Comparison of ENCODE assay signal across 16 cellular contexts in genomic region chr10:28769147-28769604, GRCh38.
DNase-seq lines count a peak whose midpoint lies in the region; ATAC-seq and TF ChIP-seq lines count a peak whose summit lies in the region.
"Had no signal": no experiment of that assay in that cellular context is flagged by ENCODE, and none has a peak within 500 bp of the region (broad histone marks: within the 10 kb centered on the region; RNA-seq: fewer than 3 reads in every experiment).

No MANE protein-coding gene starts in this region.

- H3K4me2 ChIP-seq in BLaER1 treated with 17β-estradiol and CSF1 and Interleukin-3, amounts not matched to agents 10 nM and 100 nM = peak overlapping the region; percentile 36 to 72 (median 52); a peak in 21 of 22 replicates

- TF ChIP-seq RAD21 in liver (IDR thresholded peaks at IDR 0.05) = peak; percentile 14 to 39

- no peak overlapping the region for H3K4me3 ChIP-seq in BLaER1 treated with 17β-estradiol and CSF1 and Interleukin-3, amounts not matched to agents 10 nM and 100 nM
- H3K4me3 ChIP-seq in liver (ENCODE audit: low read depth in 1 of 3, low read length in 3 of 3) = peak overlapping the region in 1 of 3 donors; percentile 26
- H3K4me3 ChIP-seq: suprapubic skin had no signal

- ATAC-seq in HG03378 (IDR thresholded peaks at IDR 0.05; ENCODE audit: unreplicated experiment) (no peak), esophagus mucosa (no peak)
- ATAC-seq: activated T-cell treated with anti-CD3 and anti-CD28 coated beads, Interleukin-2, amount 50 U/mL, for 72 hours; HCT116 had no signal

- no peak overlapping the region for H3K9ac ChIP-seq in BLaER1 treated with 17β-estradiol and CSF1 and Interleukin-3, amounts not matched to agents 10 nM and 100 nM
- peak overlapping the region in 1 of 2 donors; percentile 49 for H3K9ac ChIP-seq in liver (ENCODE audit: low read depth in 1 of 2, low read length in 2 of 2)

- H3K9me3 ChIP-seq in BLaER1 treated with 17β-estradiol and CSF1 and Interleukin-3, amounts not matched to agents 10 nM and 100 nM (replicated peaks in 1 of 11) = peaks cover 12 to 26% (median 17%) of the 10 kb centered on the region in 11 experiments; a peak in 20 of 22 replicates
- H3K9me3 ChIP-seq in liver (ENCODE audit: control insufficient read depth in 4 of 4, low read length in 3 of 4) = no peaks in the 10 kb centered on the region
- H3K9me3 ChIP-seq: suprapubic skin had no signal

- H3K27ac ChIP-seq in BLaER1 treated with 17β-estradiol and CSF1 and Interleukin-3, amounts not matched to agents 10 nM and 100 nM = no peak overlapping the region
- H3K27ac ChIP-seq in liver (ENCODE audit: low read depth in 1 of 2, low read length in 2 of 2) = peak overlapping the region; percentile 38 to 46
- H3K27ac ChIP-seq: suprapubic skin had no signal

- TF ChIP-seq CTCF in liver (IDR thresholded peaks at IDR 0.05; ENCODE audit: low read depth, low read length, missing input control) = no peak

- WGBS in liver = 22% methylated on average over 4 of the region's 4 CpGs

- peaks cover 0 to 86% (median 10%) of the 10 kb centered on the region in 11 experiments; a peak in 12 of 22 replicates for H3K27me3 ChIP-seq in BLaER1 treated with 17β-estradiol and CSF1 and Interleukin-3, amounts not matched to agents 10 nM and 100 nM
- no peaks in the 10 kb centered on the region for H3K27me3 ChIP-seq in liver (ENCODE audit: control insufficient read depth in 4 of 4, insufficient read depth in 4 of 4, low read length in 3 of 4)

- no peaks in the 10 kb centered on the region for H3K36me3 ChIP-seq in BLaER1 treated with 17β-estradiol and CSF1 and Interleukin-3, amounts not matched to agents 10 nM and 100 nM
- no peaks in the 10 kb centered on the region for H3K36me3 ChIP-seq in liver (ENCODE audit: control insufficient read depth in 4 of 4, insufficient read depth in 3 of 4, low read depth in 1 of 4, low read length in 3 of 4)
- H3K36me3 ChIP-seq: suprapubic skin had no signal

- peaks cover 0 to 12% (median 0%) of the 10 kb centered on the region in 11 experiments; a peak in 1 of 22 replicates for H4K20me1 ChIP-seq in BLaER1 treated with 17β-estradiol and CSF1 and Interleukin-3, amounts not matched to agents 10 nM and 100 nM

- peaks cover 10 to 29% (median 13%) of the 10 kb centered on the region in 10 experiments for H3K4me1 ChIP-seq in BLaER1 treated with 17β-estradiol and CSF1 and Interleukin-3, amounts not matched to agents 10 nM and 100 nM
- H3K4me1 ChIP-seq in liver (ENCODE audit: control insufficient read depth in 4 of 4, insufficient read depth in 4 of 4, low read length in 3 of 4) = peaks cover 0 to 14% (median 11%) of the 10 kb centered on the region in 4 donors
- H3K4me1 ChIP-seq: suprapubic skin had no signal

- DNase-seq in MV-4-11 (lab: John Stamatoyannopoulos, UW) (peak; percentile 81), RPMI7951 (ENCODE audit: low read depth) (peak; percentile 50), SHP77 treated with DMSO at 0.1 percent for 48 hours (lab: John Stamatoyannopoulos, UW) (no peak), DMS 273 treated with DMSO at 0.1 percent for 48 hours (lab: John Stamatoyannopoulos, UW) (no peak)
- DNase-seq: activated CD4-positive, alpha-beta memory T cell treated with anti-CD3 and anti-CD28 coated beads, Interleukin-2, amount 10 ng/mL, durations not matched to agents 7 days and 5 days; activated T-cell treated with anti-CD3 and anti-CD28 coated beads, Interleukin-2, amount 50 U/mL, for 72 hours; Calu3; GF-D8; NCI-H2171 treated with DMSO at 0.1 percent for 48 hours; stimulated activated CD4-positive, alpha-beta T cell treated with anti-CD3 and anti-CD28 coated beads, Interleukin-4, amount 100 ng/mL, for 1 hour had no signal

TF ChIP-seq in liver, 16 proteins besides CTCF, POLR2A, EP300 and RAD21:
- TF ChIP-seq EGR1 (IDR thresholded peaks at IDR 0.05; ENCODE audit: low read depth in 2 of 2) (no peak), FOXA2 (IDR thresholded peaks at IDR 0.05) (no peak), ATF3 (IDR thresholded peaks at IDR 0.05) (no peak), YY1 (IDR thresholded peaks at IDR 0.05) (no peak), RXRA (IDR thresholded peaks at IDR 0.05) (peak in 1 of 2 donors; percentile 4), TAF1 (conservative IDR thresholded peaks at IDR 0.05) (no peak), FOXA1 (IDR thresholded peaks at IDR 0.05) (no peak), JUND (IDR thresholded peaks at IDR 0.05) (no peak), MAX (IDR thresholded peaks at IDR 0.05) (no peak), SP1 (IDR thresholded peaks at IDR 0.05) (peak; percentile 33), HNF4G (IDR thresholded peaks at IDR 0.05) (no peak), REST (IDR thresholded peaks at IDR 0.05) (no peak), HNF4A (conservative IDR thresholded peaks at IDR 0.05) (peak; percentile 12 to 20), GABPA (IDR thresholded peaks at IDR 0.05 in 1 of 2, conservative IDR thresholded peaks at IDR 0.05 in 1 of 2) (no peak), NR2F2 (IDR thresholded peaks at IDR 0.05) (no peak)
- TF ChIP-seq, protein P1, sequence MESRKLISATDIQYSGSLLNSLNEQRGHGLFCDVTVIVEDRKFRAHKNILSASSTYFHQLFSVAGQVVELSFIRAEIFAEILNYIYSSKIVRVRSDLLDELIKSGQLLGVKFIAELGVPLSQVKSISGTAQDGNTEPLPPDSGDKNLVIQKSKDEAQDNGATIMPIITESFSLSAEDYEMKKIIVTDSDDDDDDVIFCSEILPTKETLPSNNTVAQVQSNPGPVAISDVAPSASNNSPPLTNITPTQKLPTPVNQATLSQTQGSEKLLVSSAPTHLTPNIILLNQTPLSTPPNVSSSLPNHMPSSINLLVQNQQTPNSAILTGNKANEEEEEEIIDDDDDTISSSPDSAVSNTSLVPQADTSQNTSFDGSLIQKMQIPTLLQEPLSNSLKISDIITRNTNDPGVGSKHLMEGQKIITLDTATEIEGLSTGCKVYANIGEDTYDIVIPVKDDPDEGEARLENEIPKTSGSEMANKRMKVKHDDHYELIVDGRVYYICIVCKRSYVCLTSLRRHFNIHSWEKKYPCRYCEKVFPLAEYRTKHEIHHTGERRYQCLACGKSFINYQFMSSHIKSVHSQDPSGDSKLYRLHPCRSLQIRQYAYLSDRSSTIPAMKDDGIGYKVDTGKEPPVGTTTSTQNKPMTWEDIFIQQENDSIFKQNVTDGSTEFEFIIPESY (IDR thresholded peaks at IDR 0.05) = no peak

Comparison
In these comparisons a context has a peak if more than half of its experiments do, and no peak if none do; other contexts are left out.
1. H3K27ac ChIP-seq: peak in liver (2 of 2); none in BLaER1 treated with 17β-estradiol and CSF1 and Interleukin-3, amounts not matched to agents 10 nM and 100 nM (0 of 11).
2. DNase-seq: peak in MV-4-11 (single experiment) and RPMI7951 (single experiment); none in SHP77 treated with DMSO at 0.1 percent for 48 hours (single experiment) and DMS 273 treated with DMSO at 0.1 percent for 48 hours (single experiment).